In the genomic region with DNA sequence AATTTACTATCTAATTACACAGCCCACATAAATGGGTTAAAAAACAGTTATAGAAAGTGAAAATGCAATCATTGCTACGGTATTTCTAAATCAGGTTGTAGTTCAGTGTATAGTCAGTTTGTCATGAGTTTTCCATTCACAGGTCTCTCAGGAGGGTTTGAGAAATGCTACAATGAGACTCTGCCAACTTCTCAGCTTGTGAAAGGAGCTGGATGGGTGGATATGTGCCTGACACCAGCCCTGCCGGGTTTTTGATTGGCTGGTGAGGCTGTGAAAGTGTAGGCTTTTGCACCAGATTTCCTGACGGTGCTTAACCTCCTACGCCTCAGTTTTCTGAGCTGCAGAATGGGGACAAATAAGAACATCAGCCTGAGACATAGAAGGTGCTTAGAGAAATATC, we compare ENCODE assay signal across 15 cellular contexts.
DNase-seq lines count a peak whose midpoint lies in the region; ATAC-seq and TF ChIP-seq lines count a peak whose summit lies in the region.
"Had no signal": no experiment of that assay in that cellular context is flagged by ENCODE, and none has a peak within 500 bp of the region (broad histone marks: within the 10 kb centered on the region; RNA-seq: fewer than 3 reads in every experiment).

No MANE protein-coding gene starts in this region.

- H3K27ac ChIP-seq in SJCRH30 (peak overlapping the region; percentile 89), smooth muscle cell (ENCODE audit: low read depth) (peak overlapping the region; percentile 75)
- H3K27ac ChIP-seq: A549, C4-2B, GM23248, HL-60 had no signal

- no peak for ATAC-seq in activated T-cell treated with anti-CD3 and anti-CD28 coated beads, Interleukin-2, amount 50 U/mL, for 72 hours (replicated peaks in 1 of 2)
- ATAC-seq in HG03108 (IDR thresholded peaks at IDR 0.05; ENCODE audit: unreplicated experiment) = no peak
- ATAC-seq: A549 had no signal

- no peak for TF ChIP-seq CTCF in cardiac fibroblast (IDR thresholded peaks at IDR 0.05; ENCODE audit: low read depth, low read length)
- TF ChIP-seq CTCF in fibroblast of pulmonary artery (IDR thresholded peaks at IDR 0.05; ENCODE audit: low read length, missing control alignments) = no peak
- no peak for TF ChIP-seq CTCF in smooth muscle cell (IDR thresholded peaks at IDR 0.05; ENCODE audit: borderline replicate concordance, insufficient read depth, poor library complexity, severe bottlenecking)

- H3K4me1 Mint-ChIP-seq in activated T-cell treated with anti-CD3 and anti-CD28 coated beads, Interleukin-2, amount 50 U/mL, for 72 hours (ENCODE audit: low read depth) = no peaks in the 10 kb centered on the region

- H3K4me1 ChIP-seq in SJCRH30 (peaks cover 22% of the 10 kb centered on the region), smooth muscle cell (ENCODE audit: low read depth) (no peaks in the 10 kb centered on the region)
- H3K4me1 ChIP-seq: Caco-2, HAP-1 had no signal

- no peaks in the 10 kb centered on the region for H3K79me2 ChIP-seq in smooth muscle cell (ENCODE audit: low read depth)

- H3K4me3 ChIP-seq in SJCRH30 (no peak overlapping the region), cardiac fibroblast (replicated peaks in 1 of 2; ENCODE audit: low read depth in 2 of 2, low read length in 2 of 2) (no peak overlapping the region), fibroblast of pulmonary artery (replicated peaks; ENCODE audit: low read depth, low read length) (no peak overlapping the region), smooth muscle cell (no peak overlapping the region)
- H3K4me3 ChIP-seq: A549, GM23248, HAP-1 had no signal

- no peaks in the 10 kb centered on the region for H3F3A ChIP-seq in smooth muscle cell (ENCODE audit: low read depth)

- H3K4me3 Mint-ChIP-seq in activated T-cell treated with anti-CD3 and anti-CD28 coated beads, Interleukin-2, amount 50 U/mL, for 72 hours = no peak overlapping the region
- H3K4me3 Mint-ChIP-seq: CD4-positive, alpha-beta T cell had no signal

- peak overlapping the region; percentile 9 for H3K4me2 ChIP-seq in smooth muscle cell

- H3K27me3 Mint-ChIP-seq in activated T-cell treated with anti-CD3 and anti-CD28 coated beads, Interleukin-2, amount 50 U/mL, for 72 hours (ENCODE audit: low read depth) = peaks cover 14% of the 10 kb centered on the region

- H3K9me3 ChIP-seq in SJCRH30 (replicated peaks) = no peaks in the 10 kb centered on the region
- H3K9me3 ChIP-seq in smooth muscle cell (replicated peaks; ENCODE audit: low read depth) = no peaks in the 10 kb centered on the region
- H3K9me3 ChIP-seq: A549, Caco-2, HAP-1 had no signal

- H3K27me3 ChIP-seq in SJCRH30 = no peaks in the 10 kb centered on the region
- H3K27me3 ChIP-seq in smooth muscle cell (ENCODE audit: low read depth) = no peaks in the 10 kb centered on the region

- no peak overlapping the region for H3K27ac Mint-ChIP-seq in activated T-cell treated with anti-CD3 and anti-CD28 coated beads, Interleukin-2, amount 50 U/mL, for 72 hours
- H3K27ac Mint-ChIP-seq: CD4-positive, alpha-beta T cell had no signal

- H3K36me3 ChIP-seq in SJCRH30 = no peaks in the 10 kb centered on the region
- H3K36me3 ChIP-seq in smooth muscle cell (ENCODE audit: low read depth) = no peaks in the 10 kb centered on the region
- H3K36me3 ChIP-seq: HAP-1 had no signal

- H2AFZ ChIP-seq in smooth muscle cell (ENCODE audit: low read depth) = no peak overlapping the region
- H2AFZ ChIP-seq: GM23248 had no signal

- H3K36me3 Mint-ChIP-seq in activated T-cell treated with anti-CD3 and anti-CD28 coated beads, Interleukin-2, amount 50 U/mL, for 72 hours (ENCODE audit: insufficient read depth in 2 of 2) = no peaks in the 10 kb centered on the region

- DNase-seq in SJCRH30 (peak in 1 of 2 experiments; percentile 22), cardiac fibroblast (ENCODE audit: low read depth in 2 of 2) (peak; percentile 6 to 32), fibroblast of pulmonary artery (ENCODE audit: low read depth) (peak; percentile 16), smooth muscle cell (lab: John Stamatoyannopoulos, UW; ENCODE audit: unreplicated experiment) (no peak), 8988T (no peak)
- DNase-seq in activated T-cell treated with anti-CD3 and anti-CD28 coated beads, Interleukin-2, amount 50 U/mL, for 72 hours = no peak
- DNase-seq: AML-193; Caco-2; CD4-positive, alpha-beta T cell had no signal

- no peaks in the 10 kb centered on the region for H3K9me3 Mint-ChIP-seq in activated T-cell treated with anti-CD3 and anti-CD28 coated beads, Interleukin-2, amount 50 U/mL, for 72 hours
- H3K9me3 Mint-ChIP-seq: CD4-positive, alpha-beta T cell had no signal

- H3K9ac ChIP-seq in smooth muscle cell (ENCODE audit: low read depth) = no peak overlapping the region
- H3K9ac ChIP-seq: GM23248 had no signal

- no peaks in the 10 kb centered on the region for H4K20me1 ChIP-seq in smooth muscle cell (ENCODE audit: low read depth)

- 60% methylated on average over 4 of the region's 4 CpGs for WGBS in smooth muscle cell (ENCODE audit: low lambda C conversion rate)

Comparison
In these comparisons a context has a peak if more than half of its experiments do, and no peak if none do; other contexts are left out.
1. DNase-seq: peak in cardiac fibroblast (2 of 2) and fibroblast of pulmonary artery (single experiment); none in smooth muscle cell (single experiment), activated T-cell treated with anti-CD3 and anti-CD28 coated beads, Interleukin-2, amount 50 U/mL, for 72 hours (0 of 2) and 8988T (single experiment).